In genomic region chr3:57794501-57794900, GRCh38 we compare ENCODE assay signal across 19 cellular contexts. TPM values are rescaled to one million over a fixed set of nuclear protein-coding genes. Genes with fewer than 3 reads are reported as not detected.
A peak's percentile ranks its signal among the peaks of the same experiment; 100 is the strongest.
DNase-seq lines count a peak whose midpoint lies in the region; ATAC-seq, FAIRE-seq and TF ChIP-seq lines count a peak whose summit lies in the region.
"Had no signal": no experiment of that assay in that cellular context is flagged by ENCODE, and none has a peak within 500 bp of the region (broad histone marks: within the 10 kb centered on the region; RNA-seq: fewer than 3 reads in every experiment).

No MANE protein-coding gene starts in this region.

- peaks cover 14% of the 10 kb centered on the region; the same call in 1 of the 2 replicates for H3F3A ChIP-seq in PC-9 (ENCODE audit: insufficient read depth, low read depth)

- H3K27ac Mint-ChIP-seq in Caco-2 (ENCODE audit: unreplicated experiment) = peak overlapping the region; percentile 4

- H4K20me1 ChIP-seq in PC-9 (ENCODE audit: insufficient read depth) (no peaks in the 10 kb centered on the region), GM12878 (ENCODE audit: control insufficient read depth, insufficient read depth) (no peaks in the 10 kb centered on the region)

- 98% methylated on average over 4 of the region's 4 CpGs for WGBS in GM12878 (ENCODE audit: insufficient coverage, insufficient replicate concordance, low lambda C conversion rate, missing lambda C conversion rate)
- 95 to 97% (median 96%) methylated on average over 4 of the region's 4 CpGs for WGBS in small intestine, 3 donors

- in situ Hi-C loops in GM12878 (cut with MboI) = no loop called here

- H3K27ac ChIP-seq in PC-9 (peak overlapping the region; percentile 67; the same call in 1 of the 2 replicates), GM12878 (ENCODE audit: control insufficient read depth, insufficient read depth) (no peak overlapping the region), neutrophil (peak overlapping the region; percentile 87), small intestine (ENCODE audit: low read depth in 1 of 2, low read length in 1 of 2) (no peak overlapping the region)

- H3K27me3 ChIP-seq in Caco-2 (replicated peaks; ENCODE audit: control insufficient read depth, insufficient read depth, low read length) (no peaks in the 10 kb centered on the region), PC-9 (ENCODE audit: insufficient read depth, low read depth) (no peaks in the 10 kb centered on the region), GM12878 (replicated peaks in 1 of 2; ENCODE audit: control insufficient read depth in 2 of 2, insufficient read depth in 2 of 2, low read length in 1 of 2) (no peaks in the 10 kb centered on the region), neutrophil (no peaks in the 10 kb centered on the region), small intestine (ENCODE audit: control insufficient read depth in 2 of 2, insufficient read depth in 2 of 2, low read length in 2 of 2) (no peaks in the 10 kb centered on the region)
- H3K27me3 ChIP-seq: BE2C had no signal

- H3K9me3 Mint-ChIP-seq in Caco-2 (ENCODE audit: unreplicated experiment) = no peaks in the 10 kb centered on the region
- H3K9me3 Mint-ChIP-seq: CD8-positive, alpha-beta memory T cell had no signal

- H3K36me3 ChIP-seq in Caco-2 (ENCODE audit: control insufficient read depth, insufficient read depth, low read length) = no peaks in the 10 kb centered on the region
- H3K36me3 ChIP-seq in PC-9 (ENCODE audit: low read depth) = no peaks in the 10 kb centered on the region; the same call in 1 of the 2 replicates
- H3K36me3 ChIP-seq in GM12878 (ENCODE audit: control insufficient read depth in 2 of 2, insufficient read depth in 2 of 2, low read length in 1 of 2) = no peaks in the 10 kb centered on the region; a peak in 1 of 4 replicates
- H3K36me3 ChIP-seq in neutrophil = no peaks in the 10 kb centered on the region
- no peaks in the 10 kb centered on the region for H3K36me3 ChIP-seq in small intestine (ENCODE audit: control insufficient read depth in 2 of 2, insufficient read depth in 2 of 2, low read length in 2 of 2)
- H3K36me3 ChIP-seq: BE2C had no signal

- intact Hi-C loops in Caco-2 (cut with micrococcal nuclease; ENCODE audit: unreplicated experiment) (no loop called here), PC-9 (cut with micrococcal nuclease; ENCODE audit: unreplicated experiment) (no loop called here), GM12878 (cut with micrococcal nuclease; ENCODE audit: unreplicated experiment) (no loop called here)

- H3K36me3 Mint-ChIP-seq in Caco-2 (ENCODE audit: insufficient read depth, unreplicated experiment) = peaks cover 17% of the 10 kb centered on the region
- H3K36me3 Mint-ChIP-seq: CD8-positive, alpha-beta memory T cell had no signal

- H2AFZ ChIP-seq in PC-9 (no peak overlapping the region), GM12878 (ENCODE audit: control insufficient read depth, low read depth, low read length) (no peak overlapping the region)

- peaks cover 3% of the 10 kb centered on the region; the same call in 1 of the 2 replicates for H3K9me3 ChIP-seq in Caco-2
- no peaks in the 10 kb centered on the region for H3K9me3 ChIP-seq in PC-9 (ENCODE audit: insufficient read depth, low read depth)
- no peaks in the 10 kb centered on the region for H3K9me3 ChIP-seq in GM12878 (replicated peaks; ENCODE audit: control insufficient read depth, insufficient read depth, low read length)
- H3K9me3 ChIP-seq in neutrophil = no peaks in the 10 kb centered on the region
- H3K9me3 ChIP-seq in small intestine (ENCODE audit: control insufficient read depth, low read depth) = no peaks in the 10 kb centered on the region
- H3K9me3 ChIP-seq: BE2C had no signal

- POLR2A ChIA-PET in Caco-2 (lab: Charles Lee) (no interaction called here), PC-9 (lab: Charles Lee; ENCODE audit: unreplicated experiment) (no interaction called here), GM12878 (lab: Charles Lee) (no interaction called here)

- TF ChIP-seq CTCF in Caco-2 (IDR thresholded peaks at IDR 0.05; ENCODE audit: insufficient read depth in 1 of 2, low read depth in 1 of 2, low read length in 1 of 2, severe bottlenecking in 1 of 2, unreplicated experiment in 1 of 2) = no peak
- TF ChIP-seq CTCF in PC-9 (conservative IDR thresholded peaks at IDR 0.05) = no peak
- no peak for TF ChIP-seq CTCF in GM12878 (IDR thresholded peaks at IDR 0.05 in 2 of 3, conservative IDR thresholded peaks at IDR 0.05 in 1 of 3; ENCODE audit: control insufficient read depth in 2 of 3, extremely low read depth in 1 of 3, insufficient read depth in 1 of 3, low read depth in 3 of 3, low read length in 3 of 3)
- no peak for TF ChIP-seq CTCF in neutrophil (IDR thresholded peaks at IDR 0.05)

- peaks cover 90% of the 10 kb centered on the region for H3K79me2 ChIP-seq in PC-9 (ENCODE audit: low read depth)
- peaks cover 50% of the 10 kb centered on the region for H3K79me2 ChIP-seq in GM12878 (ENCODE audit: control insufficient read depth, insufficient read depth, low read length)

- H3K4me1 ChIP-seq in Caco-2 (peaks cover 37% of the 10 kb centered on the region), PC-9 (replicated peaks; ENCODE audit: insufficient read depth) (peaks cover 38% of the 10 kb centered on the region), GM12878 (ENCODE audit: control insufficient read depth, insufficient read depth, low read length) (peaks cover 16% of the 10 kb centered on the region), neutrophil (ENCODE audit: control insufficient read depth in 1 of 2, insufficient read depth in 1 of 2, low read depth in 1 of 2, low read length in 1 of 2) (peaks cover 52 to 57% of the 10 kb centered on the region in 2 experiments), small intestine (ENCODE audit: control insufficient read depth in 2 of 2, insufficient read depth in 1 of 2, low read depth in 1 of 2, low read length in 1 of 2) (no peaks in the 10 kb centered on the region)
- H3K4me1 ChIP-seq: BE2C had no signal

- FAIRE-seq in GM12878 (lab: Jason Lieb, UNC) = no peak
- FAIRE-seq in small intestine (lab: Jason Lieb, UNC) = no peak

- H3K27me3 Mint-ChIP-seq in Caco-2 (ENCODE audit: insufficient read depth, unreplicated experiment) = no peaks in the 10 kb centered on the region
- H3K27me3 Mint-ChIP-seq: CD8-positive, alpha-beta memory T cell had no signal

- no peak for DNase-seq in Caco-2
- DNase-seq in PC-9 = no peak
- no peak for DNase-seq in GM12878 (ENCODE audit: low read depth, low spot score)
- no peak for DNase-seq in A172 (ENCODE audit: low spot score)
- no peak for DNase-seq in small intestine
- no peak for DNase-seq in NCI-H128 (lab: John Stamatoyannopoulos, UW; ENCODE audit: unreplicated experiment)
- DNase-seq: BE2C; CD8-positive, alpha-beta memory T cell; DMS 273 treated with DMSO at 0.1 percent for 48 hours; HCEC 1CT; KBM-7; NCI-H1092; NCI-H1694; NCI-H2107; NCI-H226; NCI-H526; PC-3 had no signal

- SMC1A ChIA-PET in GM12878 (lab: Charles Lee; ENCODE audit: uncharacterized antibody, unreplicated experiment) = interaction anchor here (0.7 kb wide), 1 partner anchor 24 kb away, joined by 3 read pairs; no protein-coding TSS in a partner anchor

- no peak overlapping the region for H3K9ac ChIP-seq in GM12878 (ENCODE audit: control insufficient read depth, insufficient read depth, low read length)

- no TSS peak for BruUV-seq in Caco-2 (replicated peaks; lab: Mats Ljungman, UMichigan)
- BruUV-seq in PC-9 (replicated peaks; lab: Mats Ljungman, UMichigan) = no TSS peak
- no TSS peak for BruUV-seq in GM12878 (replicated peaks; lab: Mats Ljungman, UMichigan)

- no peak overlapping the region for H3K4me3 Mint-ChIP-seq in Caco-2 (ENCODE audit: unreplicated experiment)
- H3K4me3 Mint-ChIP-seq: CD8-positive, alpha-beta memory T cell had no signal

- TF ChIP-seq RAD21 in GM12878 (IDR thresholded peaks at IDR 0.05; ENCODE audit: insufficient read depth, low read depth, low read length) = no peak

- peaks cover 25% of the 10 kb centered on the region for H3K4me1 Mint-ChIP-seq in Caco-2 (ENCODE audit: low read depth, unreplicated experiment)

- H3K4me3 ChIP-seq in Caco-2 (ENCODE audit: low read depth, low read length) (no peak overlapping the region), PC-9 (no peak overlapping the region), GM12878 (no peak overlapping the region), neutrophil (ENCODE audit: low read depth in 1 of 2, low read length in 1 of 2) (no peak overlapping the region), small intestine (ENCODE audit: low read depth in 1 of 2, low read length in 2 of 2) (no peak overlapping the region)

- TF ChIP-seq POLR2A in GM12878 (IDR thresholded peaks at IDR 0.05; ENCODE audit: low read depth, low read length) = no peak

- no peak for TF ChIP-seq EP300 in GM12878 (IDR thresholded peaks at IDR 0.05; ENCODE audit: borderline replicate concordance in 1 of 2, control insufficient read depth in 1 of 2, low read depth in 2 of 2, low read length in 2 of 2)

- CTCF ChIA-PET in Caco-2 (lab: Charles Lee) (no interaction called here), PC-9 (lab: Charles Lee) (no interaction called here), GM12878 (lab: Yijun Ruan, JAX) (no interaction called here)

- RAD21 ChIA-PET in GM12878 (lab: Charles Lee; ENCODE audit: unreplicated experiment) = no interaction called here

- no peaks in the 10 kb centered on the region for H3K9me2 ChIP-seq in PC-9 (ENCODE audit: insufficient read depth)

- no peak overlapping the region for H3K4me2 ChIP-seq in PC-9
- no peak overlapping the region for H3K4me2 ChIP-seq in GM12878 (ENCODE audit: control insufficient read depth, insufficient read depth)

- ATAC-seq in GM12878 (no peak), GM21825 (IDR thresholded peaks at IDR 0.05; ENCODE audit: unreplicated experiment) (no peak)
- ATAC-seq: PC-3 had no signal

RNA-seq across cellular contexts. Expression of gene SLMAP, which starts 38.4 kb away (rescaled TPM):
- total RNA-seq in Caco-2 (2022) (126 and 136 TPM in 2 replicates), PC-9 (2021) (116 and 119 TPM in 2 replicates), GM12878 (2014; rRNA removed) (28.0 and 32.0 TPM in 2 replicates), GM12878 (2014; rRNA removed; fragmentation: Illumina TruSeq; extraction: Trizol) (31.6 and 32.8 TPM in 2 replicates), GM12878 (2021) (39.8 and 43.8 TPM in 2 replicates)
- 165 and 166 TPM in 2 replicates for total RNA-seq in GM12878 (2013; cell fraction: nucleolus; rRNA removed)
- polyA plus RNA-seq in GM12878 (2011; ENCODE audit: low read depth) = 10.0 TPM
- polyA plus RNA-seq in GM12878 (2011; rRNA removed) (33.8 and 44.3 TPM in 2 replicates), GM12878 (2014; fragmentation: Illumina TruSeq; extraction: Trizol) (24.7 and 25.5 TPM in 2 replicates), GM12878 (2014; fragmentation: Nextera tagmentation; extraction: Ambion mirVana) (10 to 100 TPM in 1 of 2 experiments, 1 to 10 TPM in 1; 8.3 to 10.4 TPM), GM12878 (2014; rRNA removed) (15.1 and 17.7 TPM in 2 replicates), GM12878 (2016; fragmentation: Nextera tagmentation; extraction: Ambion mirVana) (10 to 100 TPM; 22.9 to 28.3 TPM), small intestine (10 to 100 TPM; 24.7 to 32.7 (median 32.7) TPM)
- polyA plus RNA-seq in GM12878 (2011; cell fraction: cytosol; rRNA removed) = 12.8 and 13.7 TPM in 2 replicates
- polyA plus RNA-seq in GM12878 (2011; cell fraction: nucleus; rRNA removed) = 27.9 and 29.0 TPM in 2 replicates
- 15.1 and 15.6 TPM in 2 replicates for polyA plus RNA-seq in GM12878 (2012)
- polyA minus RNA-seq in GM12878 (2011; rRNA and poly(A)+ RNA removed) = 52.5 and 59.2 TPM in 2 replicates
- 17.4 and 23.6 TPM in 2 replicates for polyA minus RNA-seq in GM12878 (2011; cell fraction: cytosol; rRNA and poly(A)+ RNA removed)
- 41.2 and 71.8 TPM in 2 replicates for polyA minus RNA-seq in GM12878 (2011; cell fraction: nucleus; rRNA and poly(A)+ RNA removed)
- total RNA-seq in A172 (2014; rRNA removed; shearing (Covaris generic)) = 44.6 and 61.8 TPM in 2 replicates

Comparison
In these comparisons a context has a peak if more than half of its experiments do, and no peak if none do; other contexts are left out.
1. H3K27ac ChIP-seq: peak in PC-9 (single experiment) and neutrophil (single experiment); none in GM12878 (single experiment) and small intestine (0 of 2).